10 cellular contexts compared by ENCODE assay signal in the genomic region with DNA sequence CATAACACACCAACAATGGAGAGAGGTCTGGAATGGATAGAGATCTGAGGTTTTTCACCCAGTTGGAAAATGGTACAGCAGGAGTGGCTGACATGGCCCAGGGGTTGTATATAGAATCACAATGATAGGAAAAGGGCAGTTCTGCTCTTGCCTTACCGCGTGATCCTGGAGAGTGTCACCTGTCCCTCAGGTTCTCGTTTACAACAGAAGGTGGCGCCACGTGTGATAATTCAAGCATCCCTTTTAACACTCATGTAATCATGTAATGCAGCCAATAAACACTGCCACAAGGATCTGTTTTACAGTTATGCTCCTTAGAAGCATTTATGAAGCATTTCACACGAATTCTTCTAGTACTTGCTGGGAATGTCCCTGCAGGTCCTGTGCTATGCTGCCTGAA. TPM values are rescaled to one million over a fixed set of nuclear protein-coding genes. Genes with fewer than 3 reads are reported as not detected.
A peak's percentile ranks its signal among the peaks of the same experiment; 100 is the strongest.
DNase-seq lines count a peak whose midpoint lies in the region; ATAC-seq, FAIRE-seq and TF ChIP-seq lines count a peak whose summit lies in the region.
"Had no signal": no experiment of that assay in that cellular context is flagged by ENCODE, and none has a peak within 500 bp of the region (broad histone marks: within the 10 kb centered on the region; RNA-seq: fewer than 3 reads in every experiment).

No MANE protein-coding gene starts in this region.

- H3K27ac ChIP-seq in astrocyte (ENCODE audit: low read depth, low read length): no peak overlapping the region
- no peak overlapping the region for H3K27ac ChIP-seq in neuronal stem cell (replicated peaks; ENCODE audit: low read length)
- no peak overlapping the region for H3K27ac ChIP-seq in spleen

- no peak overlapping the region for H2BK15ac ChIP-seq in neuronal stem cell (ENCODE audit: low read length)

- H4K91ac ChIP-seq in neuronal stem cell (ENCODE audit: low read depth, low read length, poor library complexity): no peak overlapping the region

- H4K8ac ChIP-seq in neuronal stem cell (ENCODE audit: low read depth, low read length): no peak overlapping the region

- peaks cover 25% of the 10 kb centered on the region for H3K27me3 Mint-ChIP-seq in astrocyte (ENCODE audit: low read depth, unreplicated experiment)

- H2BK5ac ChIP-seq in neuronal stem cell (ENCODE audit: low read length): no peak overlapping the region

- H3K9me3 ChIP-seq in astrocyte (ENCODE audit: insufficient read depth, low read depth, low read length) (no peaks in the 10 kb centered on the region), neuronal stem cell (replicated peaks in 1 of 2; ENCODE audit: control insufficient read depth in 2 of 2, insufficient read depth in 1 of 2, low read depth in 1 of 2, low read length in 2 of 2) (no peaks in the 10 kb centered on the region), spleen (no peaks in the 10 kb centered on the region)

- H2BK12ac ChIP-seq in neuronal stem cell (ENCODE audit: low read length): no peak overlapping the region

- H3K9ac ChIP-seq in astrocyte (ENCODE audit: low read length) (no peak overlapping the region), neuronal stem cell (ENCODE audit: low read depth, low read length, poor library complexity) (no peak overlapping the region)

- no peaks in the 10 kb centered on the region for H3K9me3 Mint-ChIP-seq in astrocyte (ENCODE audit: unreplicated experiment)

- TF ChIP-seq CTCF in astrocyte (IDR thresholded peaks at IDR 0.05; ENCODE audit: insufficient read depth, low read depth, low read length): peak; percentile 25
- TF ChIP-seq CTCF in spleen (IDR thresholded peaks at IDR 0.05 in 8 of 11, conservative IDR thresholded peaks at IDR 0.05 in 3 of 11): no peak

- TF ChIP-seq POLR2A in spleen (IDR thresholded peaks at IDR 0.05): no peak

- H2AFZ ChIP-seq in astrocyte (ENCODE audit: low read depth, low read length) (no peak overlapping the region), neuronal stem cell (ENCODE audit: low read length) (no peak overlapping the region)

- no peaks in the 10 kb centered on the region for H3K4me1 Mint-ChIP-seq in astrocyte (ENCODE audit: low read depth, unreplicated experiment)

- H3K4me3 Mint-ChIP-seq in astrocyte (ENCODE audit: unreplicated experiment): no peak overlapping the region

- H3K4ac ChIP-seq in neuronal stem cell (ENCODE audit: low read length): no peak overlapping the region

- no peaks in the 10 kb centered on the region for H3K79me1 ChIP-seq in neuronal stem cell (ENCODE audit: low read depth, low read length)

- H3K4me1 ChIP-seq in astrocyte (ENCODE audit: insufficient read depth, low read length) (no peaks in the 10 kb centered on the region), neuronal stem cell (ENCODE audit: control insufficient read depth in 2 of 2, insufficient read depth in 1 of 2, low read depth in 1 of 2, low read length in 2 of 2) (peaks cover 0 to 2% of the 10 kb centered on the region in 2 donors), spleen (peaks cover 0 to 15% (median 8%) of the 10 kb centered on the region in 6 donors)

- H2BK120ac ChIP-seq in neuronal stem cell (ENCODE audit: low read depth, low read length): no peak overlapping the region

- H4K20me1 ChIP-seq in astrocyte (ENCODE audit: insufficient read depth, low read length): no peaks in the 10 kb centered on the region

- no peak for ATAC-seq in GM19324 (IDR thresholded peaks at IDR 0.05; ENCODE audit: low FRiP score, unreplicated experiment)

- no peak for FAIRE-seq in astrocyte (lab: Jason Lieb, UNC)
- FAIRE-seq: TTC549 had no signal

- H3K36me3 Mint-ChIP-seq in astrocyte (ENCODE audit: low read depth, unreplicated experiment): no peaks in the 10 kb centered on the region

- WGBS in neuronal stem cell (ENCODE audit: extremely low coverage in 2 of 2, insufficient read length in 2 of 2, insufficient replicate concordance in 1 of 2), 2 donors: no CpG with 5 or more reads among the region's 6 CpGs
- 23 to 44% (median 29%) methylated on average over 6 of the region's 6 CpGs for WGBS in spleen, 5 donors

- no peak overlapping the region for H2AK5ac ChIP-seq in neuronal stem cell (ENCODE audit: low read depth, low read length)

- H3K4me3 ChIP-seq in astrocyte (ENCODE audit: insufficient read depth, low read depth, low read length) (no peak overlapping the region), neuronal stem cell (ENCODE audit: low read length in 2 of 2) (no peak overlapping the region), spleen (no peak overlapping the region)

- no peaks in the 10 kb centered on the region for H3K36me3 ChIP-seq in astrocyte (ENCODE audit: insufficient read depth, low read length)
- no peaks in the 10 kb centered on the region for H3K36me3 ChIP-seq in neuronal stem cell (replicated peaks in 1 of 2; ENCODE audit: control insufficient read depth in 2 of 2, insufficient read depth in 2 of 2, low read length in 2 of 2)
- no peaks in the 10 kb centered on the region for H3K36me3 ChIP-seq in spleen

- no peak overlapping the region for H3K18ac ChIP-seq in neuronal stem cell (ENCODE audit: low read length)

- no peak overlapping the region for H3K4me2 ChIP-seq in astrocyte (ENCODE audit: low read length)
- H3K4me2 ChIP-seq in neuronal stem cell (ENCODE audit: insufficient read depth, low read length, poor library complexity, severe bottlenecking): no peak overlapping the region

- H3K79me2 ChIP-seq in astrocyte (ENCODE audit: insufficient read depth, low read length): no peaks in the 10 kb centered on the region

- peaks cover 19% of the 10 kb centered on the region for H3K27me3 ChIP-seq in astrocyte (ENCODE audit: insufficient read depth, low read length)
- H3K27me3 ChIP-seq in neuronal stem cell (ENCODE audit: control insufficient read depth in 3 of 3, insufficient read depth in 3 of 3, low read depth in 1 of 3, low read length in 3 of 3): peaks cover 0 to 6% (median 0%) of the 10 kb centered on the region in 3 experiments
- no peaks in the 10 kb centered on the region for H3K27me3 ChIP-seq in spleen (replicated peaks in 1 of 7)

- DNase-seq in SHP77 (lab: John Stamatoyannopoulos, UW) (peak; percentile 39 to 43), SHP77 treated with DMSO at 0.1 percent for 48 hours (lab: John Stamatoyannopoulos, UW) (no peak), NCI-H1105 (lab: John Stamatoyannopoulos, UW) (peak; percentile 29), astrocyte (ENCODE audit: low read depth) (no peak), neuronal stem cell (ENCODE audit: low spot score) (peak; percentile 20), hepatic stellate cell (ENCODE audit: low spot score) (no peak), spleen (no peak)

- H3K27ac Mint-ChIP-seq in astrocyte (ENCODE audit: unreplicated experiment): no peak overlapping the region

- H3K23ac ChIP-seq in neuronal stem cell (ENCODE audit: low read depth, low read length, poor library complexity): no peak overlapping the region

- intact Hi-C loops in spleen (cut with DNase I; ENCODE audit: low total_unique reads): no loop called here

- no peak overlapping the region for H3K14ac ChIP-seq in neuronal stem cell (ENCODE audit: low read length)

RNA-seq across cellular contexts. Expression of a gene that starts 12.9 kb away (rescaled TPM):
- total RNA-seq in astrocyte: 2.4 and 4.1 TPM in 2 replicates
- 56.3 TPM for polyA plus RNA-seq in neuronal stem cell (2013, experiment 1 of 2)
- polyA plus RNA-seq in neuronal stem cell (2013, experiment 2 of 2): 58.1 TPM
- total RNA-seq in spleen: under 1 TPM in 2 of 7 donors, not detected in 5; 0.74 to 0.79 TPM
- polyA plus RNA-seq in spleen: 1 to 10 TPM in 1 of 3 donors, under 1 TPM in 2; 0.35 to 1.5 (median 0.58) TPM
- total RNA-seq: Daoy had no signal

RNA-seq across cellular contexts. Expression of a gene that starts 40.7 kb away (rescaled TPM):
- 83.7 and 91.4 TPM in 2 replicates for total RNA-seq in astrocyte
- polyA plus RNA-seq in neuronal stem cell (2013, experiment 1 of 2): 50.8 TPM
- polyA plus RNA-seq in neuronal stem cell (2013, experiment 2 of 2): 50.5 TPM
- 10 to 100 TPM; 60.2 to 82.8 (median 69.6) TPM for total RNA-seq in spleen
- polyA plus RNA-seq in spleen: 10 to 100 TPM; 42.5 to 51.0 (median 49.8) TPM

RNA-seq across cellular contexts. Expression of a gene that starts 48.5 kb away (rescaled TPM):
- total RNA-seq in astrocyte (10.7 and 11.3 TPM in 2 replicates), spleen (10 to 100 TPM; 15.8 to 38.5 (median 28.1) TPM)
- polyA plus RNA-seq in neuronal stem cell (2013, experiment 1 of 2): 23.7 TPM
- 21.4 TPM for polyA plus RNA-seq in neuronal stem cell (2013, experiment 2 of 2)
- 10 to 100 TPM; 19.0 to 36.2 (median 31.8) TPM for polyA plus RNA-seq in spleen

RNA-seq across cellular contexts. Expression of a gene that starts 58.8 kb away (rescaled TPM):
- total RNA-seq in astrocyte (not detected in 2 replicates), spleen (not detected)
- polyA plus RNA-seq in neuronal stem cell (2013, experiment 1 of 2): not detected
- polyA plus RNA-seq in neuronal stem cell (2013, experiment 2 of 2): not detected
- polyA plus RNA-seq in spleen: not detected
- total RNA-seq: Daoy had no signal

Comparison
In these comparisons a context has a peak if more than half of its experiments do, and no peak if none do; other contexts are left out.
1. DNase-seq: peak in SHP77 (2 of 2), NCI-H1105 (single experiment) and neuronal stem cell (single experiment); none in SHP77 treated with DMSO at 0.1 percent for 48 hours (single experiment), astrocyte (single experiment), hepatic stellate cell (single experiment) and spleen (single experiment).